9 cellular contexts compared by ENCODE assay signal in the genomic region with DNA sequence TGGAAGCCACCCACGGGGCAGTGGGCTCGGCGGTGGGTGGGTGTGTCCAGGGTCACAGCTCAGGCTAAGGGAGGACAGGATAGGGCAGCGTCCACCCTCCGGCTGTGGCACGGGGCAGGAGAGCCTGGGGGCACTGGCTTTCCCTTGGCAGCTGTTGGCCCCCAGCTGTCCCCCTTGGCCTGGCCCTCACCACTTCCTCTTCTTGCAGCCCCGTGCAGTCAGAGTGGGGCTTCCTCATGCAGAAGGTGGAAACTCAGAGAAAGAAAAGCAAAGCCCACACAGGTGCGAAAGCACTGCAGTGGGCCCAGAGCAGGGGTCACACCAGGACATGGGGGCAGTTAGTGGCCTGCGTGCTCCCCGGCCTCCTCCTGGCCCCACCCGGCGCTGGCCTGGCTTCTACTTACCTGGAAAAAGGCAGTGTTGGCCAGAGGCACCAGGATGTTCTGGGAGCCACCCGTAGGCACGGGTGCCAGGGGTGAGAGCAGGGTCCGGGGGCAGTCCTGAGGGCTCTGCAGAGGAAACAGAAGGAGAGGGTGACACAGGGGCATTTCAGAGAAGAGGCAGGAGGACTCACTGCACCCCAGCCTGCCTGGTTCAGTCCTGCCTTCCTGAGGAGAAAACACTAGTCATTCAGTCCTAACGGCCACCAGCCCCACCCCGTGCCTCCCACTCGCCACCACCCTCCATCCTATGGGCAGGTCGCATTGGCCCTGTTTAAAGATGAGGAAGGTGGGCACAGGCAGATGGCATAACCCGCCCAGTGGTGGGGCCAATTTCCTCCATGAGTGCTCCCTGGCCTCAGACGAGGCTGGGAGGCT. TPM values are rescaled to one million over a fixed set of nuclear protein-coding genes. Genes with fewer than 3 reads are reported as not detected.
DNase-seq lines count a peak whose midpoint lies in the region; ATAC-seq and TF ChIP-seq lines count a peak whose summit lies in the region.
"Had no signal": no experiment of that assay in that cellular context is flagged by ENCODE, and none has a peak within 500 bp of the region (broad histone marks: within the 10 kb centered on the region; RNA-seq: fewer than 3 reads in every experiment).

No MANE protein-coding gene starts in this region.

- H3K4me2 ChIP-seq in BLaER1, result peak overlapping the region; percentile 97

- H3K27me3 ChIP-seq in BLaER1 (no peaks in the 10 kb centered on the region), heart right ventricle (no peaks in the 10 kb centered on the region)

- H3K9me3 ChIP-seq in BLaER1, result no peaks in the 10 kb centered on the region
- no peaks in the 10 kb centered on the region for H3K9me3 ChIP-seq in heart right ventricle

- peak overlapping the region; percentile 85 for H3K9ac ChIP-seq in BLaER1

- peak; percentile 42 for DNase-seq in NCI-H69 (lab: John Stamatoyannopoulos, UW)
- no peak for DNase-seq in heart right ventricle
- DNase-seq in AG08395 (ENCODE audit: low spot score), result no peak
- no peak for DNase-seq in NCI-H2107 (lab: John Stamatoyannopoulos, UW)
- DNase-seq in cerebellar cortex (ENCODE audit: low spot score), result no peak
- DNase-seq in NCI-H446 (lab: John Stamatoyannopoulos, UW), result no peak

- no peaks in the 10 kb centered on the region for H4K20me1 ChIP-seq in BLaER1

- WGBS in heart right ventricle, 2 donors, result 76 to 84% methylated on average over 21 of the region's 21 CpGs

- intact Hi-C loops in heart right ventricle (cut with DNase I), result no loop called here

- ATAC-seq in GM19397 (IDR thresholded peaks at IDR 0.05; ENCODE audit: unreplicated experiment) (peak; percentile 50), heart right ventricle (peak in 7 of 8 donors; percentile 4 to 49 (median 27))

- no peak for TF ChIP-seq CTCF in heart right ventricle (IDR thresholded peaks at IDR 0.05)

- H3K36me3 ChIP-seq in BLaER1 (peaks cover 52% of the 10 kb centered on the region), heart right ventricle (peaks cover 0 to 100% (median 16%) of the 10 kb centered on the region in 9 donors)

- H3K4me1 ChIP-seq in BLaER1 (peaks cover 100% of the 10 kb centered on the region), heart right ventricle (peaks cover 0 to 49% (median 37%) of the 10 kb centered on the region in 9 donors)

- peak overlapping the region; percentile 99 for H3K27ac ChIP-seq in BLaER1
- peak overlapping the region in 9 of 10 donors; percentile 31 to 92 (median 64) for H3K27ac ChIP-seq in heart right ventricle

- peak overlapping the region; percentile 54 for H3K4me3 ChIP-seq in BLaER1
- no peak overlapping the region for H3K4me3 ChIP-seq in heart right ventricle

RNA-seq across cellular contexts. Expression of a gene that starts 28.3 kb away (rescaled TPM):
- total RNA-seq in heart right ventricle, result 100 to 1,000 TPM in 1 of 10 donors, 10 to 100 TPM in 9; 40.9 to 106 (median 62.8) TPM
- polyA plus RNA-seq in heart right ventricle, result 100 to 1,000 TPM in 1 of 2 donors, 10 to 100 TPM in 1; 71.2 to 169 TPM

RNA-seq across cellular contexts. Expression of a gene that starts 35.2 kb away (rescaled TPM):
- total RNA-seq in heart right ventricle, result not detected
- polyA plus RNA-seq in heart right ventricle, result not detected
- total RNA-seq: fibroblast of villous mesenchyme had no signal

RNA-seq across cellular contexts. Expression of a gene that starts 49.7 kb away (rescaled TPM):
- not detected for total RNA-seq in heart right ventricle
- not detected for polyA plus RNA-seq in heart right ventricle
- total RNA-seq: fibroblast of villous mesenchyme had no signal
